In genomic region chr13:24006520-24007248, GRCh38 we compare ENCODE assay signal across 14 cellular contexts.
"Had no signal": no experiment of that assay in that cellular context is flagged by ENCODE, and none has a peak within 500 bp of the region (broad histone marks: within the 10 kb centered on the region; RNA-seq: fewer than 3 reads in every experiment).

No MANE protein-coding gene starts in this region.

- H3K9me3 Mint-ChIP-seq: activated CD4-positive, alpha-beta memory T cell treated with anti-CD3 and anti-CD28 coated beads for 36 hours; stimulated activated memory B cell treated with anti-CD40 and anti-IgM and Interleukin-4, amounts not matched to agents 10 μg/mL and 1 μg/mL and 100 μg/mL, for 72 hours; type B pancreatic cell had no signal

- H3K36me3 Mint-ChIP-seq: activated CD4-positive, alpha-beta memory T cell treated with anti-CD3 and anti-CD28 coated beads for 36 hours; activated naive CD8-positive, alpha-beta T cell; stimulated activated memory B cell treated with anti-CD40 and anti-IgM and Interleukin-4, amounts not matched to agents 10 μg/mL and 1 μg/mL and 100 μg/mL, for 72 hours; type B pancreatic cell had no signal

- H3K4me3 Mint-ChIP-seq: activated CD4-positive, alpha-beta memory T cell treated with anti-CD3 and anti-CD28 coated beads for 36 hours; activated naive CD8-positive, alpha-beta T cell; endodermal cell; stimulated activated memory B cell treated with anti-CD40 and anti-IgM and Interleukin-4, amounts not matched to agents 10 μg/mL and 1 μg/mL and 100 μg/mL, for 72 hours; T-helper 17 cell had no signal

- H3K27me3 Mint-ChIP-seq: activated CD4-positive, alpha-beta memory T cell treated with anti-CD3 and anti-CD28 coated beads for 36 hours; activated naive CD8-positive, alpha-beta T cell had no signal

- H3K27ac ChIP-seq: brain microvascular endothelial cell, esophagus muscularis mucosa, right atrium auricular region had no signal

- ATAC-seq: left ventricle myocardium superior, T-helper 17 cell had no signal

- DNase-seq: activated CD4-positive, alpha-beta memory T cell treated with anti-CD3 and anti-CD28 coated beads for 36 hours; activated gamma-delta T cell; activated T-cell treated with anti-CD3 and anti-CD28 coated beads, Interleukin-2, amount 50 U/mL, for 48 hours; brain microvascular endothelial cell; endodermal cell; glutamatergic neuron; left ventricle myocardium superior; mesendoderm; T-helper 17 cell had no signal

- H3K27ac Mint-ChIP-seq: activated CD4-positive, alpha-beta memory T cell treated with anti-CD3 and anti-CD28 coated beads for 36 hours; activated naive CD8-positive, alpha-beta T cell; endodermal cell; stimulated activated memory B cell treated with anti-CD40 and anti-IgM and Interleukin-4, amounts not matched to agents 10 μg/mL and 1 μg/mL and 100 μg/mL, for 72 hours; T-helper 17 cell; type B pancreatic cell had no signal

- H3K4me1 Mint-ChIP-seq: stimulated activated memory B cell treated with anti-CD40 and anti-IgM and Interleukin-4, amounts not matched to agents 10 μg/mL and 1 μg/mL and 100 μg/mL, for 72 hours; T-helper 17 cell had no signal
